24 cellular contexts compared by ENCODE assay signal in the genomic region with DNA sequence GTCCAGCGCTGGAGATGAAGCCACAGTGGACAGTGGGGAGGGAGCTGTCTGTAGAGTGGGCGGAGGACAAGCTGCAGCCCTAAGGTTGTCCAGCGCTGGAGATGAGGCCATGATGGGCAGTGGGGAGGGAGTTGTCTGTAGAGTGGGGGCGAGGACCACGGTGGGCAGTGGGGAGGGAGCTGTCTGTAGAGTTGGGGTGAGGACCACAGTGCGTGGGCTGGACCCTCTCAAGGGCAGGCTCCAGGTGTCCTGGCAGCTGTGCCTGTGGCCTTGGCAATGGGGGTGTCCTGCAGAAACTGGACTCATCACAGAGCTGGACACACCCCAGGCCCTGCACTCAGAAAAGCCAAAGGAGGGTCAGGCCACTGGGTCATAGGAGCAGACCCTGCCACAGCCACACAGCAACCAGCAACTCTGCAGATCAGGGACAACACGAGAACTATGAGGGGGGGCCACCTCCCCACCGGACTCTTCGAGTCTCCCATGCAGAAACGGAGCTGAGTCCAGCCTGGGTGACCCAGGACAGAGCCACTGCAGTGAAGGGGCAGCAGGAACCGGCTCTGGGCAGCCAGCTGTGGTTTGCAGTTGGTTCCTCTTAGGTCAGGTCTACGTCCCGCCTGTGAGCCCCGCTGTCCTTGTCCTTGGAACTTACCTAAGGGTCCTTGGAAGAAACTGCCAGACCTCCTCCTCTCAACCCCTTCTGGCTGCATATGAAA. TPM values are rescaled to one million over a fixed set of nuclear protein-coding genes. Genes with fewer than 3 reads are reported as not detected.
"Had no signal": no experiment of that assay in that cellular context is flagged by ENCODE, and none has a peak within 500 bp of the region (broad histone marks: within the 10 kb centered on the region; RNA-seq: fewer than 3 reads in every experiment).

No MANE protein-coding gene starts in this region.

- H3K4me3 ChIP-seq: heart right ventricle, neural progenitor cell, smooth muscle cell, stomach, thyroid gland had no signal

- H3K4me3 Mint-ChIP-seq: activated CD4-positive, alpha-beta memory T cell treated with anti-CD3 and anti-CD28 coated beads for 36 hours; activated CD4-positive, alpha-beta T cell treated with anti-CD3 and anti-CD28 coated beads, Interleukin-2, amount 10 ng/mL, durations not matched to agents 24 days and 14 days; activated naive CD8-positive, alpha-beta T cell treated with anti-CD3 and anti-CD28 coated beads, Interleukin-2, amount 50 U/mL, for 24 hours; activated T-cell treated with anti-CD3 and anti-CD28 coated beads, Interleukin-2, amount 50 U/mL, for 24 hours; mesothelial cell of epicardium; naive thymus-derived CD4-positive, alpha-beta T cell; neural progenitor cell; stimulated activated naive B cell treated with anti-CD40 and anti-IgM and Interleukin-4, amounts not matched to agents 10 μg/mL and 1 μg/mL and 100 μg/mL, for 72 hours had no signal

- DNase-seq: activated CD4-positive, alpha-beta memory T cell treated with anti-CD3 and anti-CD28 coated beads for 36 hours; activated CD4-positive, alpha-beta T cell treated with anti-CD3 and anti-CD28 coated beads, Interleukin-2, amount 10 ng/mL, durations not matched to agents 24 days and 14 days; activated CD4-positive, CD25-positive, alpha-beta regulatory T cell treated with anti-CD3 and anti-CD28 coated beads, Interleukin-2, amount 50 U/mL, for 72 hours; activated CD8-positive, alpha-beta memory T cell treated with anti-CD3 and anti-CD28 coated beads, Interleukin-2, amount 50 U/mL, for 48 hours; activated gamma-delta T cell treated with Interleukin-2 at 50 U/mL for 16 hours; activated naive CD8-positive, alpha-beta T cell treated with anti-CD3 and anti-CD28 coated beads, Interleukin-2, amount 50 U/mL, for 24 hours; activated T-cell treated with anti-CD3 and anti-CD28 coated beads, Interleukin-2, amount 50 U/mL, for 24 hours; amygdala; caudate nucleus; foreskin fibroblast; heart right ventricle; naive thymus-derived CD4-positive, alpha-beta T cell; stimulated activated CD4-positive, alpha-beta T cell treated with anti-CD3 and anti-CD28 coated beads, Interleukin-15, amount 100 ng/mL, for 24 hours; stimulated activated CD4-positive, alpha-beta T cell treated with anti-CD3 and anti-CD28 coated beads, Interleukin-2, amount 100 ng/mL, for 24 hours; stimulated activated naive B cell treated with anti-CD40 and anti-IgM and Interleukin-4, amounts not matched to agents 10 μg/mL and 1 μg/mL and 100 μg/mL, for 72 hours; stomach; T-helper 2 cell; thyroid gland had no signal

- H3K36me3 Mint-ChIP-seq: activated CD4-positive, alpha-beta memory T cell treated with anti-CD3 and anti-CD28 coated beads for 36 hours; mesothelial cell of epicardium; neural progenitor cell; stimulated activated naive B cell treated with anti-CD40 and anti-IgM and Interleukin-4, amounts not matched to agents 10 μg/mL and 1 μg/mL and 100 μg/mL, for 72 hours had no signal

- H3K9me3 ChIP-seq: heart right ventricle, stomach, thyroid gland had no signal

- H3K4me2 ChIP-seq: neural progenitor cell, smooth muscle cell had no signal

- H2AFZ ChIP-seq: neural progenitor cell had no signal

- H3K4me1 ChIP-seq: heart right ventricle, neural progenitor cell, stomach, thyroid gland had no signal

- H3K9ac ChIP-seq: neural progenitor cell had no signal

- H3K9me3 Mint-ChIP-seq: activated CD4-positive, alpha-beta memory T cell treated with anti-CD3 and anti-CD28 coated beads for 36 hours; activated naive CD4-positive, alpha-beta T cell treated with anti-CD3 and anti-CD28 coated beads, Interleukin-2, amount 50 U/mL, for 24 hours; activated T-cell treated with anti-CD3 and anti-CD28 coated beads, Interleukin-2, amount 50 U/mL, for 24 hours had no signal

- H3K27ac Mint-ChIP-seq: activated CD4-positive, alpha-beta memory T cell treated with anti-CD3 and anti-CD28 coated beads for 36 hours; activated CD4-positive, alpha-beta T cell treated with anti-CD3 and anti-CD28 coated beads, Interleukin-2, amount 10 ng/mL, durations not matched to agents 24 days and 14 days; activated naive CD4-positive, alpha-beta T cell treated with anti-CD3 and anti-CD28 coated beads, Interleukin-2, amount 50 U/mL, for 24 hours; activated naive CD8-positive, alpha-beta T cell treated with anti-CD3 and anti-CD28 coated beads, Interleukin-2, amount 50 U/mL, for 24 hours; activated T-cell treated with anti-CD3 and anti-CD28 coated beads, Interleukin-2, amount 50 U/mL, for 24 hours; mesothelial cell of epicardium; neural progenitor cell; stimulated activated naive B cell treated with anti-CD40 and anti-IgM and Interleukin-4, amounts not matched to agents 10 μg/mL and 1 μg/mL and 100 μg/mL, for 72 hours had no signal

- H3K27ac ChIP-seq: heart right ventricle, neural progenitor cell, stomach, thyroid gland had no signal

- ATAC-seq: activated naive CD8-positive, alpha-beta T cell treated with anti-CD3 and anti-CD28 coated beads, Interleukin-2, amount 50 U/mL, for 24 hours; esophagus mucosa; SK-N-SH treated with all-trans-retinoic acid at 6 μM for 48 hours; stimulated activated naive B cell treated with anti-CD40 and anti-IgM and Interleukin-4, amounts not matched to agents 10 μg/mL and 1 μg/mL and 100 μg/mL, for 72 hours had no signal

- H3K4me1 Mint-ChIP-seq: activated naive CD8-positive, alpha-beta T cell treated with anti-CD3 and anti-CD28 coated beads, Interleukin-2, amount 50 U/mL, for 24 hours; mesothelial cell of epicardium; neural progenitor cell had no signal

- H3K36me3 ChIP-seq: heart right ventricle, neural progenitor cell, stomach, thyroid gland had no signal

- H3K27me3 ChIP-seq: thyroid gland had no signal

RNA-seq across cellular contexts. Expression of gene CBFA2T3, which starts 33.4 kb away (rescaled TPM):
- total RNA-seq: activated CD4-positive, alpha-beta T cell treated with anti-CD3 and anti-CD28 coated beads, Interleukin-2, amount 10 ng/mL, durations not matched to agents 24 days and 14 days; smooth muscle cell had no signal
